ENCODE assay signal across 8 cellular contexts in genomic region chrX:71998836-71999509, GRCh38.
DNase-seq lines count a peak whose midpoint lies in the region; ATAC-seq, FAIRE-seq and TF ChIP-seq lines count a peak whose summit lies in the region.

No MANE protein-coding gene starts in this region.

- H3K9me3 ChIP-seq in MM.1S (replicated peaks; ENCODE audit: insufficient read depth, low read length) (no peaks in the 10 kb centered on the region), trophoblast cell (ENCODE audit: insufficient read depth, low read depth, low read length) (no peaks in the 10 kb centered on the region)

- no peak overlapping the region for H3K4ac ChIP-seq in trophoblast cell (ENCODE audit: low read depth, low read length)

- no peak overlapping the region for H4K91ac ChIP-seq in trophoblast cell (ENCODE audit: low read depth, low read length)

- H2BK120ac ChIP-seq in trophoblast cell (ENCODE audit: insufficient read depth, low read length, poor library complexity) = no peak overlapping the region

- no peak overlapping the region for H3K27ac Mint-ChIP-seq in activated B cell treated with CpG ODN at 0.5 μM for 24 hours

- H3K9ac ChIP-seq in MM.1S (ENCODE audit: low read length) (no peak overlapping the region), trophoblast cell (ENCODE audit: low read length) (no peak overlapping the region)

- no peak overlapping the region for H3K14ac ChIP-seq in trophoblast cell (ENCODE audit: low read length)

- H3K4me2 ChIP-seq in MM.1S (ENCODE audit: low read depth, low read length) (no peak overlapping the region), trophoblast cell (ENCODE audit: low read length) (no peak overlapping the region)

- peaks cover 10% of the 10 kb centered on the region for H3K27me3 Mint-ChIP-seq in activated B cell treated with CpG ODN at 0.5 μM for 24 hours

- no peaks in the 10 kb centered on the region for H4K20me1 ChIP-seq in MM.1S (ENCODE audit: insufficient read depth, low read length)

- TF ChIP-seq CTCF in MM.1S (IDR thresholded peaks at IDR 0.05; ENCODE audit: low read length) (peak; percentile 71), activated B cell treated with CpG ODN at 0.5 μM for 24 hours (IDR thresholded peaks at IDR 0.05) (no peak), fibroblast of mammary gland (conservative IDR thresholded peaks at IDR 0.05; ENCODE audit: control insufficient read depth, insufficient read depth, low read depth, low read length) (peak; percentile 66)

- WGBS in trophoblast cell (ENCODE audit: extremely low coverage, insufficient coverage, insufficient read length) = no CpG with 5 or more reads among the region's 6 CpGs

- H3K4me3 Mint-ChIP-seq in activated B cell treated with CpG ODN at 0.5 μM for 24 hours = no peak overlapping the region

- CTCF ChIA-PET in activated B cell treated with CpG ODN at 0.5 μM for 24 hours (lab: Charles Lee) = interaction anchor here (0.6 to 4.0 kb wide), 10 partner anchors 9 to 541 kb away, joined by 3 to 26 read pairs (median 4); partner anchors contain the start of gene RPS4X

- no peaks in the 10 kb centered on the region for H3K36me3 Mint-ChIP-seq in activated B cell treated with CpG ODN at 0.5 μM for 24 hours (ENCODE audit: low read depth)

- H3F3A ChIP-seq in MM.1S (ENCODE audit: insufficient read depth, low read length) = no peaks in the 10 kb centered on the region

- no peak overlapping the region for H4K12ac ChIP-seq in trophoblast cell (ENCODE audit: low read depth, low read length)

- H3K36me3 ChIP-seq in MM.1S (replicated peaks; ENCODE audit: insufficient read depth, low read length) (no peaks in the 10 kb centered on the region), trophoblast cell (ENCODE audit: control insufficient read depth in 1 of 2, insufficient read depth in 2 of 2, low read length in 2 of 2) (peaks cover 0 to 2% of the 10 kb centered on the region in 2 experiments)

- H3K4me3 ChIP-seq in MM.1S (ENCODE audit: low read length) (no peak overlapping the region), fibroblast of mammary gland (ENCODE audit: control insufficient read depth, low read depth, low read length) (no peak overlapping the region), trophoblast cell (ENCODE audit: low read depth, low read length) (no peak overlapping the region)

- H3K4me1 ChIP-seq in MM.1S (ENCODE audit: low read length) (no peaks in the 10 kb centered on the region), trophoblast cell (ENCODE audit: control insufficient read depth in 1 of 2, insufficient read depth in 2 of 2, low read length in 2 of 2) (peaks cover 9 to 27% of the 10 kb centered on the region in 2 experiments)

- peaks cover under 1% of the 10 kb centered on the region for H3K79me1 ChIP-seq in trophoblast cell (ENCODE audit: low read length)

- H3K9me3 Mint-ChIP-seq in activated B cell treated with CpG ODN at 0.5 μM for 24 hours = no peaks in the 10 kb centered on the region

- intact Hi-C loops in activated B cell treated with CpG ODN at 0.5 μM for 24 hours (cut with micrococcal nuclease) = loop anchor here (1.0 to 5.0 kb wide), 3 partner anchors 127 to 543 kb away; partner anchors contain the start of gene RPS4X

- FAIRE-seq in frontal cortex (lab: Jason Lieb, UNC) = no peak

- H2BK12ac ChIP-seq in trophoblast cell (ENCODE audit: low read length) = no peak overlapping the region

- H2AK5ac ChIP-seq in trophoblast cell (ENCODE audit: low read length) = no peak overlapping the region

- H2AFZ ChIP-seq in MM.1S (ENCODE audit: low read length) (no peak overlapping the region), trophoblast cell (ENCODE audit: insufficient read depth, low read length, poor library complexity) (no peak overlapping the region)

- H3K9me2 ChIP-seq in MM.1S (replicated peaks; ENCODE audit: insufficient read depth, low read length) = no peaks in the 10 kb centered on the region

- ATAC-seq in activated B cell treated with CpG ODN at 0.5 μM for 24 hours (ENCODE audit: low read depth) (peak; percentile 60), HG03097 (IDR thresholded peaks at IDR 0.05; ENCODE audit: low FRiP score, unreplicated experiment) (no peak)

- no peak overlapping the region for H3K23ac ChIP-seq in trophoblast cell (ENCODE audit: low read length)

- H3K18ac ChIP-seq in trophoblast cell (ENCODE audit: low read length) = no peak overlapping the region

- no peak overlapping the region for H4K8ac ChIP-seq in trophoblast cell (ENCODE audit: low read depth, low read length)

- no peaks in the 10 kb centered on the region for H3K4me1 Mint-ChIP-seq in activated B cell treated with CpG ODN at 0.5 μM for 24 hours

- POLR2A ChIA-PET in activated B cell treated with CpG ODN at 0.5 μM for 24 hours (lab: Charles Lee) = interaction anchor here (1.4 kb wide), 1 partner anchor 128 kb away, joined by 4 read pairs; no protein-coding TSS in a partner anchor

- no peak overlapping the region for H2BK5ac ChIP-seq in trophoblast cell (ENCODE audit: low read depth, low read length, poor library complexity)

- H3K27me3 ChIP-seq in MM.1S (replicated peaks; ENCODE audit: insufficient read depth, low read length) = no peaks in the 10 kb centered on the region
- H3K27me3 ChIP-seq in trophoblast cell (ENCODE audit: insufficient read depth, low read length) = no peaks in the 10 kb centered on the region

- no peak overlapping the region for H3K27ac ChIP-seq in MM.1S (ENCODE audit: low read length)
- no peak overlapping the region for H3K27ac ChIP-seq in trophoblast cell (ENCODE audit: low read depth, low read length)

- DNase-seq in A172 (ENCODE audit: low spot score) = peak; percentile 4
- peak; percentile 50 for DNase-seq in ELR (ENCODE audit: low read depth)
- peak; percentile 52 for DNase-seq in MM.1S
- no peak for DNase-seq in activated B cell treated with CpG ODN at 0.5 μM for 24 hours
- peak; percentile 42 for DNase-seq in fibroblast of mammary gland (ENCODE audit: low read depth)
- DNase-seq in trophoblast cell = peak; percentile 11 to 70
- no peak for DNase-seq in frontal cortex (ENCODE audit: low spot score in 2 of 2)

- no peaks in the 10 kb centered on the region for H3K79me2 ChIP-seq in MM.1S (ENCODE audit: low read length)
- no peaks in the 10 kb centered on the region for H3K79me2 ChIP-seq in trophoblast cell (ENCODE audit: control insufficient read depth, insufficient read depth, low read length, poor library complexity)

Comparison
In these comparisons a context has a peak if more than half of its experiments do, and no peak if none do; other contexts are left out.
1. DNase-seq: peak in A172 (single experiment), ELR (single experiment), MM.1S (single experiment), fibroblast of mammary gland (single experiment) and trophoblast cell (2 of 2); none in activated B cell treated with CpG ODN at 0.5 μM for 24 hours (single experiment) and frontal cortex (0 of 2).